In genomic region chr16:68361485-68361884, GRCh38 we compare ENCODE assay signal across 14 cellular contexts.
"Had no signal": no experiment of that assay in that cellular context is flagged by ENCODE, and none has a peak within 500 bp of the region (broad histone marks: within the 10 kb centered on the region; RNA-seq: fewer than 3 reads in every experiment).

No MANE protein-coding gene starts in this region.

- H3K4me3 Mint-ChIP-seq: activated B cell treated with CpG ODN at 0.5 μM for 24 hours; brain; naive thymus-derived CD4-positive, alpha-beta T cell had no signal

- H3K4me3 ChIP-seq: esophagus squamous epithelium, psoas muscle, suprapubic skin, upper lobe of right lung had no signal

- FAIRE-seq: endometrium had no signal

- ATAC-seq: left cardiac atrium; naive thymus-derived CD4-positive, alpha-beta T cell; psoas muscle; stimulated activated naive CD8-positive, alpha-beta T cell treated with anti-CD3 and anti-CD28 coated beads, Interleukin-15, Interleukin-2, amounts not matched to agents 100 U/mL and 50 U/mL, for 24 hours; upper lobe of right lung had no signal

- H3K27ac Mint-ChIP-seq: activated B cell treated with CpG ODN at 0.5 μM for 24 hours; naive thymus-derived CD4-positive, alpha-beta T cell had no signal

- H3K4me1 ChIP-seq: psoas muscle had no signal

- H3K9me3 ChIP-seq: esophagus squamous epithelium, psoas muscle, suprapubic skin, upper lobe of right lung had no signal

- H3K36me3 Mint-ChIP-seq: brain had no signal

- H3K9me3 Mint-ChIP-seq: activated B cell treated with CpG ODN at 0.5 μM for 24 hours; brain; naive thymus-derived CD4-positive, alpha-beta T cell had no signal

- H3K27me3 Mint-ChIP-seq: activated B cell treated with CpG ODN at 0.5 μM for 24 hours, brain had no signal

- DNase-seq: activated B cell treated with CpG ODN at 0.5 μM for 24 hours; activated CD4-positive, alpha-beta T cell treated with anti-CD3 and anti-CD28 coated beads, Interleukin-2, amount 50 U/mL, for 4 hours; activated naive CD4-positive, alpha-beta T cell treated with anti-CD3 and anti-CD28 coated beads, Interleukin-2, amount 50 U/mL, for 16 hours; activated T-cell treated with anti-CD3 and anti-CD28 coated beads, Interleukin-2, amount 50 U/mL, for 1 hour; esophagus squamous epithelium; left cardiac atrium; naive thymus-derived CD4-positive, alpha-beta T cell; stimulated activated CD4-positive, alpha-beta T cell treated with anti-CD3 and anti-CD28 coated beads, Interleukin-2, amount 100 ng/mL, for 48 hours; stimulated activated naive CD8-positive, alpha-beta T cell treated with anti-CD3 and anti-CD28 coated beads, Interleukin-15, Interleukin-2, amounts not matched to agents 100 U/mL and 50 U/mL, for 24 hours; upper lobe of right lung had no signal

- H3K27me3 ChIP-seq: upper lobe of right lung had no signal

- H3K27ac ChIP-seq: esophagus squamous epithelium, psoas muscle, suprapubic skin, upper lobe of right lung had no signal
